13 cellular contexts compared by ENCODE assay signal in genomic region chr1:110786802-110787327, GRCh38.
A peak's percentile ranks its signal among the peaks of the same experiment; 100 is the strongest.
DNase-seq lines count a peak whose midpoint lies in the region; ATAC-seq and TF ChIP-seq lines count a peak whose summit lies in the region.
"Had no signal": no experiment of that assay in that cellular context is flagged by ENCODE, and none has a peak within 500 bp of the region (broad histone marks: within the 10 kb centered on the region; RNA-seq: fewer than 3 reads in every experiment).

No MANE protein-coding gene starts in this region.

- H3K27me3 ChIP-seq in OCI-LY1 (ENCODE audit: insufficient read depth, low read length) = no peaks in the 10 kb centered on the region
- peaks cover 0 to 16% of the 10 kb centered on the region in 2 experiments for H3K27me3 ChIP-seq in mesenchymal stem cell (ENCODE audit: control insufficient read depth in 1 of 2, insufficient read depth in 1 of 2, low read length in 2 of 2)

- no peak overlapping the region for H3K18ac ChIP-seq in mesenchymal stem cell (ENCODE audit: low read depth in 1 of 2, low read length in 2 of 2)

- H3K23ac ChIP-seq in mesenchymal stem cell (ENCODE audit: low read length in 2 of 2) = no peak overlapping the region

- H3K4me3 ChIP-seq in OCI-LY1 (ENCODE audit: low read depth, low read length, poor library complexity, severe bottlenecking) (peak overlapping the region; percentile 36), mesenchymal stem cell (ENCODE audit: insufficient read depth in 1 of 2, low read depth in 1 of 2, low read length in 2 of 2) (no peak overlapping the region)
- H3K4me3 ChIP-seq: coronary artery, neural progenitor cell had no signal

- POLR2A ChIA-PET in naive thymus-derived CD8-positive, alpha-beta T cell (lab: Charles Lee) = interaction anchor here (0.5 to 3.7 kb wide), 16 partner anchors 15 to 1008 kb away, joined by 3 to 27 read pairs (median 4); partner anchors contain the start of genes CD53, KCNA3 and LRIF1

- H2BK12ac ChIP-seq in mesenchymal stem cell (ENCODE audit: low read length in 2 of 2) = no peak overlapping the region

- H3K4me2 ChIP-seq in OCI-LY1 (ENCODE audit: low read length) = peak overlapping the region; percentile 61
- no peak overlapping the region for H3K4me2 ChIP-seq in mesenchymal stem cell (ENCODE audit: low read length, poor library complexity, severe bottlenecking)
- H3K4me2 ChIP-seq: neural progenitor cell had no signal

- H2BK5ac ChIP-seq in mesenchymal stem cell (ENCODE audit: low read depth, low read length, poor library complexity, severe bottlenecking) = no peak overlapping the region

- H3K9ac ChIP-seq in OCI-LY1 (ENCODE audit: low read length) (peak overlapping the region; percentile 63), mesenchymal stem cell (ENCODE audit: low read length) (no peak overlapping the region)
- H3K9ac ChIP-seq: neural progenitor cell had no signal

- H3K79me1 ChIP-seq in mesenchymal stem cell (replicated peaks; ENCODE audit: low read length, poor library complexity, severe bottlenecking) = no peaks in the 10 kb centered on the region

- H4K8ac ChIP-seq in mesenchymal stem cell (ENCODE audit: low read length) = no peak overlapping the region

- H2AFZ ChIP-seq in OCI-LY1 (ENCODE audit: low read length) (no peak overlapping the region), mesenchymal stem cell (ENCODE audit: low read depth, low read length) (no peak overlapping the region)
- H2AFZ ChIP-seq: neural progenitor cell had no signal

- no peaks in the 10 kb centered on the region for H3K27me3 Mint-ChIP-seq in T-helper 1 cell treated with Interleukin-12 subunit alpha and Interleukin-12 subunit beta and Interleukin-4 antibody, amounts not matched to agents 30 μg/mL and 1 μg/mL, for 36 hours (ENCODE audit: low read depth)
- H3K27me3 Mint-ChIP-seq in naive thymus-derived CD8-positive, alpha-beta T cell = no peaks in the 10 kb centered on the region

- H3K9me2 ChIP-seq in OCI-LY1 (ENCODE audit: low read depth, low read length) = no peaks in the 10 kb centered on the region

- H3K27ac Mint-ChIP-seq in T-helper 1 cell treated with Interleukin-12 subunit alpha and Interleukin-12 subunit beta and Interleukin-4 antibody, amounts not matched to agents 30 μg/mL and 1 μg/mL, for 36 hours = peak overlapping the region; percentile 87
- H3K27ac Mint-ChIP-seq in naive thymus-derived CD8-positive, alpha-beta T cell = peak overlapping the region; percentile 81 to 96 (median 90)
- H3K27ac Mint-ChIP-seq: neural progenitor cell had no signal

- H3F3A ChIP-seq in OCI-LY1 (ENCODE audit: insufficient read depth, low read length) = no peaks in the 10 kb centered on the region

- peaks cover 37% of the 10 kb centered on the region for H3K4me1 Mint-ChIP-seq in T-helper 1 cell treated with Interleukin-12 subunit alpha and Interleukin-12 subunit beta and Interleukin-4 antibody, amounts not matched to agents 30 μg/mL and 1 μg/mL, for 36 hours (ENCODE audit: low read depth)
- H3K4me1 Mint-ChIP-seq in naive thymus-derived CD8-positive, alpha-beta T cell = peaks cover 31 to 71% (median 65%) of the 10 kb centered on the region in 4 donors
- H3K4me1 Mint-ChIP-seq: neural progenitor cell had no signal

- H3K36me3 Mint-ChIP-seq in T-helper 1 cell treated with Interleukin-12 subunit alpha and Interleukin-12 subunit beta and Interleukin-4 antibody, amounts not matched to agents 30 μg/mL and 1 μg/mL, for 36 hours (ENCODE audit: low read depth) = peaks cover 15% of the 10 kb centered on the region
- peaks cover 0 to 23% (median 18%) of the 10 kb centered on the region in 3 donors for H3K36me3 Mint-ChIP-seq in naive thymus-derived CD8-positive, alpha-beta T cell
- H3K36me3 Mint-ChIP-seq: neural progenitor cell had no signal

- ATAC-seq in GM21515 (IDR thresholded peaks at IDR 0.05; ENCODE audit: unreplicated experiment) = peak; percentile 37
- peak; percentile 33 to 46 for ATAC-seq in naive thymus-derived CD8-positive, alpha-beta T cell

- peak overlapping the region; percentile 97 for H3K27ac ChIP-seq in OCI-LY1 (ENCODE audit: low read depth, low read length, poor library complexity, severe bottlenecking)
- H3K27ac ChIP-seq in mesenchymal stem cell (ENCODE audit: low read length, poor library complexity, severe bottlenecking) = no peak overlapping the region
- H3K27ac ChIP-seq: 22Rv1, coronary artery, neural progenitor cell had no signal

- H3K4ac ChIP-seq in mesenchymal stem cell (ENCODE audit: low read depth in 1 of 2, low read length in 2 of 2) = no peak overlapping the region

- 83% methylated on average over 1 of the region's 3 CpGs for WGBS in mesenchymal stem cell

- TF ChIP-seq CTCF in OCI-LY1 (IDR thresholded peaks at IDR 0.05; ENCODE audit: low read length) = no peak

- no peak overlapping the region for H2AK5ac ChIP-seq in mesenchymal stem cell (ENCODE audit: low read length, severe bottlenecking)

- H3K4me1 ChIP-seq in OCI-LY1 (ENCODE audit: insufficient read depth, low read length, severe bottlenecking) (peaks cover 39% of the 10 kb centered on the region), mesenchymal stem cell (ENCODE audit: control insufficient read depth, insufficient read depth, low read depth, low read length) (no peaks in the 10 kb centered on the region)
- H3K4me1 ChIP-seq: neural progenitor cell had no signal

- H3K4me3 Mint-ChIP-seq in T-helper 1 cell treated with Interleukin-12 subunit alpha and Interleukin-12 subunit beta and Interleukin-4 antibody, amounts not matched to agents 30 μg/mL and 1 μg/mL, for 36 hours = peak overlapping the region; percentile 77
- peak overlapping the region; percentile 65 to 88 (median 81) for H3K4me3 Mint-ChIP-seq in naive thymus-derived CD8-positive, alpha-beta T cell
- H3K4me3 Mint-ChIP-seq: neural progenitor cell had no signal

- H4K20me1 ChIP-seq in OCI-LY1 (ENCODE audit: insufficient read depth, low read length) = no peaks in the 10 kb centered on the region

- H3K9me3 ChIP-seq in OCI-LY1 (ENCODE audit: low read length) (peaks cover 9% of the 10 kb centered on the region; the same call in 1 of the 2 replicates), mesenchymal stem cell (ENCODE audit: control insufficient read depth, low read length) (peaks cover 10% of the 10 kb centered on the region)

- H3K9me3 Mint-ChIP-seq in T-helper 1 cell treated with Interleukin-12 subunit alpha and Interleukin-12 subunit beta and Interleukin-4 antibody, amounts not matched to agents 30 μg/mL and 1 μg/mL, for 36 hours = peaks cover 21% of the 10 kb centered on the region
- H3K9me3 Mint-ChIP-seq in naive thymus-derived CD8-positive, alpha-beta T cell = peaks cover 4 to 30% (median 18%) of the 10 kb centered on the region in 9 donors
- H3K9me3 Mint-ChIP-seq: neural progenitor cell had no signal

- DNase-seq in T-helper 1 cell = no peak
- DNase-seq in naive thymus-derived CD8-positive, alpha-beta T cell = no peak
- no peak for DNase-seq in LoVo (ENCODE audit: low spot score)
- no peak for DNase-seq in NCI-H2081 (lab: John Stamatoyannopoulos, UW)
- no peak for DNase-seq in mesenchymal stem cell
- DNase-seq: H7, NCI-H1105 treated with DMSO at 0.1 percent for 48 hours had no signal

- H3K36me3 ChIP-seq in OCI-LY1 (ENCODE audit: insufficient read depth, low read length) (peaks cover 6% of the 10 kb centered on the region), mesenchymal stem cell (ENCODE audit: control insufficient read depth in 1 of 2, insufficient read depth in 2 of 2, low read depth in 1 of 2, low read length in 2 of 2) (no peaks in the 10 kb centered on the region)
- H3K36me3 ChIP-seq: neural progenitor cell had no signal

- H3K14ac ChIP-seq in mesenchymal stem cell (ENCODE audit: low read length in 2 of 2) = no peak overlapping the region

- H3K79me2 ChIP-seq in OCI-LY1 (ENCODE audit: insufficient read depth, low read length) = no peaks in the 10 kb centered on the region

- no peak overlapping the region for H2BK120ac ChIP-seq in mesenchymal stem cell (ENCODE audit: low read depth, low read length)

- no peak overlapping the region for H4K91ac ChIP-seq in mesenchymal stem cell (ENCODE audit: low read length)

- no peak overlapping the region for H2BK15ac ChIP-seq in mesenchymal stem cell (ENCODE audit: low read depth, poor library complexity, severe bottlenecking)
